26 cellular contexts compared by ENCODE assay signal in genomic region chr3:100753846-100754245, GRCh38. TPM values are rescaled to one million over a fixed set of nuclear protein-coding genes. Genes with fewer than 3 reads are reported as not detected.
DNase-seq lines count a peak whose midpoint lies in the region; ATAC-seq and TF ChIP-seq lines count a peak whose summit lies in the region.
"Had no signal": no experiment of that assay in that cellular context is flagged by ENCODE, and none has a peak within 500 bp of the region (broad histone marks: within the 10 kb centered on the region; RNA-seq: fewer than 3 reads in every experiment).

No MANE protein-coding gene starts in this region.

- no peaks in the 10 kb centered on the region for H3K9me3 ChIP-seq in T-helper 17 cell (ENCODE audit: control insufficient read depth, low read length, poor library complexity, severe bottlenecking)
- H3K9me3 ChIP-seq: body of pancreas, HAP-1, SJCRH30, suprapubic skin had no signal

- DNase-seq in DMS 273 treated with DMSO at 0.1 percent for 48 hours (lab: John Stamatoyannopoulos, UW) = peak; percentile 27
- peak; percentile 10 for DNase-seq in LHCN-M2 (ENCODE audit: low read depth)
- peak; percentile 72 for DNase-seq in fibroblast of gingiva (ENCODE audit: low read depth)
- DNase-seq in osteocyte (ENCODE audit: extremely low spot score, unreplicated experiment) = no peak
- DNase-seq in T-helper 17 cell = no peak
- DNase-seq in natural killer cell = no peak
- DNase-seq in HuH-7.5 (ENCODE audit: low spot score) = no peak
- DNase-seq: activated CD4-positive, alpha-beta T cell treated with anti-CD3 and anti-CD28 coated beads, Interleukin-2, amount 10 ng/mL, durations not matched to agents 7 days and 5 days; activated CD8-positive, alpha-beta memory T cell treated with anti-CD3 and anti-CD28 coated beads, Interleukin-2, amount 10 ng/mL, durations not matched to agents 7 days and 5 days; body of pancreas; CD4-positive, CD25-positive, alpha-beta regulatory T cell; effector memory CD4-positive, alpha-beta T cell; left colon; MV-4-11; NCI-H1694 treated with DMSO at 0.1 percent for 48 hours; NCI-H446 treated with DMSO at 0.1 percent for 48 hours; stimulated activated CD4-positive, alpha-beta T cell treated with anti-CD3 and anti-CD28 coated beads, Interleukin-1b, Interleukin-23, amount 100 ng/mL, for 48 hours; T-helper 2 cell had no signal

- H3K27me3 Mint-ChIP-seq in osteocyte (ENCODE audit: unreplicated experiment) = no peaks in the 10 kb centered on the region
- no peaks in the 10 kb centered on the region for H3K27me3 Mint-ChIP-seq in T-helper 17 cell
- no peaks in the 10 kb centered on the region for H3K27me3 Mint-ChIP-seq in natural killer cell (ENCODE audit: low read depth in 2 of 2)
- H3K27me3 Mint-ChIP-seq: activated CD4-positive, alpha-beta T cell treated with anti-CD3 and anti-CD28 coated beads, Interleukin-2, amount 10 ng/mL, durations not matched to agents 7 days and 5 days; activated CD8-positive, alpha-beta memory T cell treated with anti-CD3 and anti-CD28 coated beads, Interleukin-2, amount 10 ng/mL, durations not matched to agents 7 days and 5 days; activated naive CD4-positive, alpha-beta T cell treated with anti-CD3 and anti-CD28 coated beads, Interleukin-2, amount 50 U/mL, for 24 hours; CD4-positive, CD25-positive, alpha-beta regulatory T cell; stimulated activated memory B cell treated with anti-CD40 and anti-IgM and Interleukin-4, amounts not matched to agents 10 μg/mL and 1 μg/mL and 100 μg/mL, for 72 hours had no signal

- ATAC-seq in T-helper 17 cell (no peak), natural killer cell (no peak)
- ATAC-seq: activated CD8-positive, alpha-beta memory T cell treated with anti-CD3 and anti-CD28 coated beads, Interleukin-2, amount 10 ng/mL, durations not matched to agents 7 days and 5 days; body of pancreas; left colon; Panc1; stimulated activated memory B cell treated with anti-CD40 and anti-IgM and Interleukin-4, amounts not matched to agents 10 μg/mL and 1 μg/mL and 100 μg/mL, for 72 hours had no signal

- H3K27ac Mint-ChIP-seq in osteocyte (ENCODE audit: unreplicated experiment) (peak overlapping the region; percentile 16), T-helper 17 cell (no peak overlapping the region), natural killer cell (no peak overlapping the region)
- H3K27ac Mint-ChIP-seq: activated CD4-positive, alpha-beta T cell treated with anti-CD3 and anti-CD28 coated beads, Interleukin-2, amount 10 ng/mL, durations not matched to agents 7 days and 5 days; activated CD8-positive, alpha-beta memory T cell treated with anti-CD3 and anti-CD28 coated beads, Interleukin-2, amount 10 ng/mL, durations not matched to agents 7 days and 5 days; activated naive CD4-positive, alpha-beta T cell treated with anti-CD3 and anti-CD28 coated beads, Interleukin-2, amount 50 U/mL, for 24 hours; mesothelial cell of epicardium; stimulated activated memory B cell treated with anti-CD40 and anti-IgM and Interleukin-4, amounts not matched to agents 10 μg/mL and 1 μg/mL and 100 μg/mL, for 72 hours had no signal

- H3K9me3 Mint-ChIP-seq in osteocyte (ENCODE audit: unreplicated experiment) (no peaks in the 10 kb centered on the region), natural killer cell (no peaks in the 10 kb centered on the region)
- H3K9me3 Mint-ChIP-seq: activated CD4-positive, alpha-beta T cell treated with anti-CD3 and anti-CD28 coated beads, Interleukin-2, amount 10 ng/mL, durations not matched to agents 7 days and 5 days; activated naive CD4-positive, alpha-beta T cell treated with anti-CD3 and anti-CD28 coated beads, Interleukin-2, amount 50 U/mL, for 24 hours; CD4-positive, CD25-positive, alpha-beta regulatory T cell; mesothelial cell of epicardium; neural crest cell; stimulated activated memory B cell treated with anti-CD40 and anti-IgM and Interleukin-4, amounts not matched to agents 10 μg/mL and 1 μg/mL and 100 μg/mL, for 72 hours had no signal

- no peak overlapping the region for H3K4me3 Mint-ChIP-seq in osteocyte (ENCODE audit: unreplicated experiment)
- H3K4me3 Mint-ChIP-seq in T-helper 17 cell = no peak overlapping the region
- no peak overlapping the region for H3K4me3 Mint-ChIP-seq in natural killer cell
- H3K4me3 Mint-ChIP-seq: activated CD4-positive, alpha-beta T cell treated with anti-CD3 and anti-CD28 coated beads, Interleukin-2, amount 10 ng/mL, durations not matched to agents 7 days and 5 days; activated CD8-positive, alpha-beta memory T cell treated with anti-CD3 and anti-CD28 coated beads, Interleukin-2, amount 10 ng/mL, durations not matched to agents 7 days and 5 days; activated naive CD4-positive, alpha-beta T cell treated with anti-CD3 and anti-CD28 coated beads, Interleukin-2, amount 50 U/mL, for 24 hours; CD4-positive, CD25-positive, alpha-beta regulatory T cell; mesothelial cell of epicardium; neural crest cell; stimulated activated memory B cell treated with anti-CD40 and anti-IgM and Interleukin-4, amounts not matched to agents 10 μg/mL and 1 μg/mL and 100 μg/mL, for 72 hours had no signal

- TF ChIP-seq CTCF in osteocyte (IDR thresholded peaks at IDR 0.05) = no peak
- no peak for TF ChIP-seq CTCF in natural killer cell (IDR thresholded peaks at IDR 0.05)

- intact Hi-C loops in natural killer cell (cut with micrococcal nuclease) = no loop called here

- H3K4me1 Mint-ChIP-seq in osteocyte (ENCODE audit: unreplicated experiment) = peaks cover 14% of the 10 kb centered on the region
- H3K4me1 Mint-ChIP-seq in T-helper 17 cell = peaks cover 3% of the 10 kb centered on the region
- no peaks in the 10 kb centered on the region for H3K4me1 Mint-ChIP-seq in natural killer cell
- H3K4me1 Mint-ChIP-seq: activated CD4-positive, alpha-beta T cell treated with anti-CD3 and anti-CD28 coated beads, Interleukin-2, amount 10 ng/mL, durations not matched to agents 7 days and 5 days; activated CD8-positive, alpha-beta memory T cell treated with anti-CD3 and anti-CD28 coated beads, Interleukin-2, amount 10 ng/mL, durations not matched to agents 7 days and 5 days; activated naive CD4-positive, alpha-beta T cell treated with anti-CD3 and anti-CD28 coated beads, Interleukin-2, amount 50 U/mL, for 24 hours; neural crest cell; stimulated activated memory B cell treated with anti-CD40 and anti-IgM and Interleukin-4, amounts not matched to agents 10 μg/mL and 1 μg/mL and 100 μg/mL, for 72 hours had no signal

- peaks cover 41% of the 10 kb centered on the region for H3K36me3 Mint-ChIP-seq in osteocyte (ENCODE audit: unreplicated experiment)
- H3K36me3 Mint-ChIP-seq in T-helper 17 cell (ENCODE audit: low read depth) = peaks cover 6% of the 10 kb centered on the region
- peaks cover 11% of the 10 kb centered on the region for H3K36me3 Mint-ChIP-seq in natural killer cell

RNA-seq across cellular contexts. Expression of gene TFG, which starts 44.6 kb away (rescaled TPM):
- total RNA-seq in LHCN-M2 (2014; rRNA removed) (103 and 122 TPM in 2 replicates), osteocyte (117 and 119 TPM in 2 replicates), T-helper 17 cell (10 to 100 TPM; 59.2 to 60.4 TPM), natural killer cell (10 to 100 TPM; 47.6 to 52.8 (median 50.0) TPM)
- polyA plus RNA-seq in LHCN-M2 (2012) = 93.7 TPM

Comparison
In these comparisons a context has a peak if more than half of its experiments do, and no peak if none do; other contexts are left out.
1. DNase-seq: peak in DMS 273 treated with DMSO at 0.1 percent for 48 hours (single experiment), LHCN-M2 (single experiment) and fibroblast of gingiva (single experiment); none in osteocyte (single experiment), T-helper 17 cell (0 of 3), natural killer cell (single experiment) and HuH-7.5 (single experiment).